Comparison of ENCODE assay signal across 25 cellular contexts in the genomic region with DNA sequence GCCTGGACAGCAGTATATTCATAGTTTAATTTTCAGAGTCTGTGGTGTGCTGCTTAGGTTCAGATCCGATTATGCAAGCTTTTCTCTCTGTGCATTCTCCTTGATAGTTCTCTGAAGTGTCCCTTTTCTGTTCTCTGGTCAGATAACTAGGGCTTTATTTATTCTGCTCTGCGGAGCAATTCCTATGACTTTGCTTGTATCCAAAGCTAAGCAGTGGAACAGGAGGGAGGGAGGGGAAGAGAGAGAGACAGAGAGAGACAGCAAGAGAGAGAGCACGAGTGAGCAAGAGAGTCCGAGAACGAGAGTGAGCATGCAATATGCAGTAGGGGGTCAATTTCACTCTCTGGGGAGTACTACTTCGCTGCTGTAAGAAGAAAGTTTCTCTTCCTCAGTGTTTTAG.
"Had no signal": no experiment of that assay in that cellular context is flagged by ENCODE, and none has a peak within 500 bp of the region (broad histone marks: within the 10 kb centered on the region; RNA-seq: fewer than 3 reads in every experiment).

No MANE protein-coding gene starts in this region.

- H3K4me1 ChIP-seq: gastrocnemius medialis, left lung, lower lobe of right lung, stomach, thyroid gland had no signal

- H3K9me3 Mint-ChIP-seq: type B pancreatic cell had no signal

- H3K27ac Mint-ChIP-seq: naive thymus-derived CD8-positive, alpha-beta T cell; nephron progenitor cell; stimulated activated effector memory CD8-positive, alpha-beta T cell treated with anti-CD3 and anti-CD28 coated beads, Interleukin-12 subunit alpha, Interleukin-12 subunit beta, amount 100 ng/mL, for 72 hours; type B pancreatic cell had no signal

- H3K27me3 Mint-ChIP-seq: naive thymus-derived CD8-positive, alpha-beta T cell; type B pancreatic cell had no signal

- H3K27ac ChIP-seq: dorsolateral prefrontal cortex, epithelial cell of prostate, gastrocnemius medialis, hepatocyte, left lung, lower lobe of right lung, ovary, stomach, thyroid gland had no signal

- H3K36me3 ChIP-seq: gastrocnemius medialis, lower lobe of right lung, ovary, stomach, thyroid gland had no signal

- H3K9me3 ChIP-seq: thyroid gland had no signal

- H3K4me3 ChIP-seq: dorsolateral prefrontal cortex, gastrocnemius medialis, hepatocyte, left lung, lower lobe of right lung, ovary, stomach, thyroid gland had no signal

- H3K4me1 Mint-ChIP-seq: nephron progenitor cell; stimulated activated effector memory CD8-positive, alpha-beta T cell treated with anti-CD3 and anti-CD28 coated beads, Interleukin-12 subunit alpha, Interleukin-12 subunit beta, amount 100 ng/mL, for 72 hours had no signal

- H3K36me3 Mint-ChIP-seq: stimulated activated effector memory CD8-positive, alpha-beta T cell treated with anti-CD3 and anti-CD28 coated beads, Interleukin-12 subunit alpha, Interleukin-12 subunit beta, amount 100 ng/mL, for 72 hours had no signal

- H2AFZ ChIP-seq: hepatocyte had no signal

- H3K27me3 ChIP-seq: dorsolateral prefrontal cortex, gastrocnemius medialis, hepatocyte, left lung, ovary, stomach, thyroid gland had no signal

- ATAC-seq: esophagus mucosa; gastrocnemius medialis; left lung; lower lobe of right lung; naive thymus-derived CD8-positive, alpha-beta T cell; sciatic nerve; stimulated activated effector memory CD8-positive, alpha-beta T cell treated with anti-CD3 and anti-CD28 coated beads, Interleukin-12 subunit alpha, Interleukin-12 subunit beta, amount 100 ng/mL, for 72 hours had no signal

- H3K4me3 Mint-ChIP-seq: naive thymus-derived CD8-positive, alpha-beta T cell; nephron progenitor cell; stimulated activated effector memory CD8-positive, alpha-beta T cell treated with anti-CD3 and anti-CD28 coated beads, Interleukin-12 subunit alpha, Interleukin-12 subunit beta, amount 100 ng/mL, for 72 hours; type B pancreatic cell had no signal

- H3K4me2 ChIP-seq: hepatocyte had no signal

- DNase-seq: dorsolateral prefrontal cortex; effector CD4-positive, alpha-beta T cell; foreskin fibroblast; gastrocnemius medialis; head of caudate nucleus; kidney; left lung; lower lobe of right lung; naive thymus-derived CD8-positive, alpha-beta T cell; nephron progenitor cell; occipital lobe; ovary; posterior cingulate gyrus; retina; stimulated activated CD4-positive, alpha-beta T cell treated with anti-CD3 and anti-CD28 coated beads, Interleukin-2, amount 100 ng/mL, for 24 hours; stimulated activated CD4-positive, alpha-beta T cell treated with anti-CD3 and anti-CD28 coated beads, Interleukin-4, amount 100 ng/mL, for 24 hours; stimulated activated naive CD4-positive, alpha-beta T cell treated with Interleukin-2 at 50 U/mL for 16 hours; stomach; thyroid gland had no signal
